20 cellular contexts compared by ENCODE assay signal in the genomic region with DNA sequence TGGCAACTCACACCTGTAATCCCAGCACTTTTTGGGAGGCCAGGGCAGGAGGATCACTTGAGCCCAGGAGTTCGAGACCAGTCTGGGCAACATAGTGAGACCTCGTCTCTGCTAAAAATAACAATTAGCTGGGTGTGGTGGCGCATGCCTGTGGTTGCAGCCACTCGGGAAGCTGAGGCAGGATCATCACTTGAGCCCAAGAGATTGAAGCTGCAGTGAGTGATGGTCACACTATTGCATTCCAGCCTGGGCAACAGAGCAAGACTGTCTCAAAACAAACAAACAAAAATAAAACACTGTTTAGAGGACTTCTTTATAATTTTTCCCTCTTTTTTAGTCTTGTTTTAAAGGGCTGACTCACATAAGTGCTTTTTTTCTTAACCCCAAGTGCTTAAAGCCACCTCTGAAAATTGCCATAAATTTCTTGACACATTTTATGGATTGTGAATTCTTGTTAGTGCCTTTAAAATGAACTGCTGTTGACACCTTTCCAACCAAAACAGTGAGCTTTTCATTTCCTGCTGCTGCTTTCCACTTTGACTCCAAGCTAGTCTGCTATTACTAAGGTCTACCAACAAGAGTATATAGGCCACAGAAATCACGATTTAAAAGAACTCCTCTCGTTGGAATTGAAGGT. TPM values are rescaled to one million over a fixed set of nuclear protein-coding genes. Genes with fewer than 3 reads are reported as not detected.
DNase-seq lines count a peak whose midpoint lies in the region; ATAC-seq, FAIRE-seq and TF ChIP-seq lines count a peak whose summit lies in the region.
"Had no signal": no experiment of that assay in that cellular context is flagged by ENCODE, and none has a peak within 500 bp of the region (broad histone marks: within the 10 kb centered on the region; RNA-seq: fewer than 3 reads in every experiment).

No MANE protein-coding gene starts in this region.

- no peaks in the 10 kb centered on the region for H4K20me1 ChIP-seq in GM23248 (ENCODE audit: insufficient read depth)
- H4K20me1 ChIP-seq in astrocyte (ENCODE audit: insufficient read depth, low read length): no peaks in the 10 kb centered on the region

- peak overlapping the region; percentile 62 for H3K27ac Mint-ChIP-seq in astrocyte (ENCODE audit: unreplicated experiment)
- H3K27ac Mint-ChIP-seq: activated CD8-positive, alpha-beta T cell treated with anti-CD3 and anti-CD28 coated beads for 36 hours; CD4-positive, alpha-beta T cell; endodermal cell; type B pancreatic cell had no signal

- ATAC-seq in foreskin keratinocyte: no peak
- ATAC-seq in mucosa of descending colon: no peak
- ATAC-seq: activated CD8-positive, alpha-beta T cell treated with anti-CD3 and anti-CD28 coated beads for 36 hours; body of pancreas; heart right ventricle; left lobe of liver had no signal

- H3K9me2 ChIP-seq in GM23248 (ENCODE audit: insufficient read depth): no peaks in the 10 kb centered on the region

- H3K79me2 ChIP-seq in GM23248 (ENCODE audit: insufficient read depth): no peaks in the 10 kb centered on the region
- H3K79me2 ChIP-seq in astrocyte (ENCODE audit: insufficient read depth, low read length): no peaks in the 10 kb centered on the region

- H3K27ac ChIP-seq in GM23248 (peak overlapping the region; percentile 43), astrocyte (ENCODE audit: low read depth, low read length) (no peak overlapping the region), foreskin keratinocyte (no peak overlapping the region)
- H3K27ac ChIP-seq: body of pancreas, heart right ventricle had no signal

- H3K36me3 Mint-ChIP-seq in astrocyte (ENCODE audit: low read depth, unreplicated experiment): peaks cover 10% of the 10 kb centered on the region

- peaks cover 72% of the 10 kb centered on the region for H3K36me3 ChIP-seq in GM23248 (ENCODE audit: low read depth)
- peaks cover 31% of the 10 kb centered on the region for H3K36me3 ChIP-seq in astrocyte (ENCODE audit: insufficient read depth, low read length)
- H3K36me3 ChIP-seq in mucosa of descending colon (ENCODE audit: low read depth): peaks cover 5% of the 10 kb centered on the region

- TF ChIP-seq CTCF in astrocyte (IDR thresholded peaks at IDR 0.05; ENCODE audit: insufficient read depth, low read depth, low read length) (no peak), fibroblast of villous mesenchyme (IDR thresholded peaks at IDR 0.05; ENCODE audit: insufficient read depth, low read depth, low read length) (no peak), foreskin keratinocyte (conservative IDR thresholded peaks at IDR 0.05) (no peak), mucosa of descending colon (IDR thresholded peaks at IDR 0.05) (no peak)

- no peak for FAIRE-seq in astrocyte (lab: Jason Lieb, UNC)
- no peak for FAIRE-seq in GM12891 (lab: Jason Lieb, UNC)
- FAIRE-seq: GM19239 had no signal

- in situ Hi-C loops in GM23248 (cut with MboI): no loop called here

- no peak overlapping the region for H3K4me3 Mint-ChIP-seq in astrocyte (ENCODE audit: unreplicated experiment)
- H3K4me3 Mint-ChIP-seq: activated CD8-positive, alpha-beta T cell treated with anti-CD3 and anti-CD28 coated beads for 36 hours; CD4-positive, alpha-beta T cell; endodermal cell; naive B cell; type B pancreatic cell had no signal

- H3K4me3 ChIP-seq in GM23248 (no peak overlapping the region), astrocyte (ENCODE audit: insufficient read depth, low read depth, low read length) (no peak overlapping the region), fibroblast of villous mesenchyme (ENCODE audit: low read depth, low read length) (no peak overlapping the region), skeletal muscle cell (ENCODE audit: low read depth, low read length) (no peak overlapping the region), mucosa of descending colon (no peak overlapping the region)
- H3K4me3 ChIP-seq: body of pancreas, heart right ventricle had no signal

- TF ChIP-seq POLR2A in GM12891 (IDR thresholded peaks at IDR 0.05; ENCODE audit: low read depth, low read length): no peak

- 70 to 75% methylated on average over 6 of the region's 6 CpGs for WGBS in GM23248 (ENCODE audit: low coverage in 1 of 2, low lambda C conversion rate in 2 of 2, missing lambda C conversion rate in 2 of 2), 2 experiments

- H3K9me3 Mint-ChIP-seq in astrocyte (ENCODE audit: unreplicated experiment): no peaks in the 10 kb centered on the region
- H3K9me3 Mint-ChIP-seq: activated CD8-positive, alpha-beta T cell treated with anti-CD3 and anti-CD28 coated beads for 36 hours; CD4-positive, alpha-beta T cell; endodermal cell; naive B cell; type B pancreatic cell had no signal

- peaks cover 6% of the 10 kb centered on the region for H3K4me1 Mint-ChIP-seq in astrocyte (ENCODE audit: low read depth, unreplicated experiment)
- H3K4me1 Mint-ChIP-seq: endodermal cell, naive B cell had no signal

- H3K4me2 ChIP-seq in GM23248 (ENCODE audit: unreplicated experiment) (no peak overlapping the region), astrocyte (ENCODE audit: low read length) (no peak overlapping the region)

- intact Hi-C loops in mucosa of descending colon (cut with DNase I, micrococcal nuclease): no loop called here

- peaks cover 11% of the 10 kb centered on the region for H3K4me1 ChIP-seq in GM23248 (ENCODE audit: insufficient read depth)
- H3K4me1 ChIP-seq in astrocyte (ENCODE audit: insufficient read depth, low read length): peaks cover 12% of the 10 kb centered on the region
- H3K4me1 ChIP-seq in foreskin keratinocyte: no peaks in the 10 kb centered on the region
- no peaks in the 10 kb centered on the region for H3K4me1 ChIP-seq in mucosa of descending colon (ENCODE audit: low read depth)
- H3K4me1 ChIP-seq: body of pancreas, heart right ventricle had no signal

- H3K9ac ChIP-seq in GM23248 (no peak overlapping the region), astrocyte (ENCODE audit: low read length) (no peak overlapping the region)

- H3F3A ChIP-seq in GM23248 (ENCODE audit: insufficient read depth): peaks cover 20% of the 10 kb centered on the region

- DNase-seq in GM23248 (peak; percentile 46), astrocyte (ENCODE audit: low read depth) (peak; percentile 77), fibroblast of villous mesenchyme (ENCODE audit: low read depth) (peak; percentile 84), skeletal muscle cell (ENCODE audit: low read depth) (peak; percentile 42), GM12891 (ENCODE audit: insufficient read length, low spot score) (no peak), foreskin keratinocyte (no peak), mucosa of descending colon (no peak), SW480 (ENCODE audit: low spot score) (no peak)
- DNase-seq: activated CD8-positive, alpha-beta T cell treated with anti-CD3 and anti-CD28 coated beads for 36 hours; activated effector memory CD4-positive, alpha-beta T cell treated with Interleukin-2 at 50 U/mL for 16 hours; body of pancreas; CD4-positive, alpha-beta T cell; endodermal cell; heart right ventricle; naive B cell; retina; stimulated activated CD4-positive, alpha-beta T cell treated with anti-CD3 and anti-CD28 coated beads, Interleukin-2, amount 100 ng/mL, for 48 hours had no signal

- no peaks in the 10 kb centered on the region for H3K27me3 Mint-ChIP-seq in astrocyte (ENCODE audit: low read depth, unreplicated experiment)
- H3K27me3 Mint-ChIP-seq: activated CD8-positive, alpha-beta T cell treated with anti-CD3 and anti-CD28 coated beads for 36 hours; CD4-positive, alpha-beta T cell; naive B cell; type B pancreatic cell had no signal

- H2AFZ ChIP-seq in GM23248: no peak overlapping the region
- H2AFZ ChIP-seq in astrocyte (ENCODE audit: low read depth, low read length): no peak overlapping the region

- H3K9me3 ChIP-seq in GM23248 (ENCODE audit: low read depth) (no peaks in the 10 kb centered on the region), astrocyte (ENCODE audit: insufficient read depth, low read depth, low read length) (no peaks in the 10 kb centered on the region), mucosa of descending colon (no peaks in the 10 kb centered on the region)
- H3K9me3 ChIP-seq: body of pancreas, heart right ventricle had no signal

- H3K27me3 ChIP-seq in GM23248 (replicated peaks; ENCODE audit: insufficient read depth): no peaks in the 10 kb centered on the region
- H3K27me3 ChIP-seq in astrocyte (ENCODE audit: insufficient read depth, low read length): no peaks in the 10 kb centered on the region
- no peaks in the 10 kb centered on the region for H3K27me3 ChIP-seq in foreskin keratinocyte
- H3K27me3 ChIP-seq: body of pancreas, heart right ventricle had no signal

TF ChIP-seq in GM12891, 5 proteins besides CTCF, POLR2A, EP300 and RAD21:
- no peak for TF ChIP-seq POLR2AphosphoS5 (IDR thresholded peaks at IDR 0.05; ENCODE audit: low read depth, low read length)
- TF ChIP-seq SPI1 (IDR thresholded peaks at IDR 0.05; ENCODE audit: low read depth, low read length): no peak
- TF ChIP-seq TAF1 (IDR thresholded peaks at IDR 0.05; ENCODE audit: low read depth, low read length): no peak
- no peak for TF ChIP-seq PAX5 (IDR thresholded peaks at IDR 0.05; ENCODE audit: insufficient read depth, low read length, severe bottlenecking)
- TF ChIP-seq POU2F2 (IDR thresholded peaks at IDR 0.05; ENCODE audit: low read depth, low read length): no peak

RNA-seq across cellular contexts. Expression of gene CYP20A1, which starts 41.7 kb away (rescaled TPM):
- 51.1 and 51.2 TPM in 2 replicates for total RNA-seq in GM23248 (2014; rRNA removed; shearing (Covaris generic))
- polyA plus RNA-seq in GM23248 (2016; fragmentation: Nextera tagmentation; extraction: Ambion mirVana): 54.7 and 55.0 TPM in 2 replicates
- total RNA-seq in astrocyte: 14.4 and 17.3 TPM in 2 replicates
- total RNA-seq in fibroblast of villous mesenchyme: 30.0 and 40.2 TPM in 2 replicates
- 3.1 TPM for polyA plus RNA-seq in GM12891 (2012; ENCODE audit: low read depth, missing spikeins)
- 12.4 and 12.6 TPM in 2 replicates for total RNA-seq in foreskin keratinocyte
- 5.5 and 6.2 TPM in 2 replicates for polyA plus RNA-seq in foreskin keratinocyte
- 10 to 100 TPM; 24.6 to 33.1 (median 25.8) TPM for total RNA-seq in mucosa of descending colon

RNA-seq across cellular contexts. Expression of gene ABI2, which starts 47.6 kb away (rescaled TPM):
- total RNA-seq in GM23248 (2014; rRNA removed; shearing (Covaris generic)): 28.0 and 30.1 TPM in 2 replicates
- polyA plus RNA-seq in GM23248 (2016; fragmentation: Nextera tagmentation; extraction: Ambion mirVana) (82.8 and 88.3 TPM in 2 replicates), foreskin keratinocyte (14.9 and 15.0 TPM in 2 replicates)
- total RNA-seq in astrocyte (56.0 and 58.6 TPM in 2 replicates), fibroblast of villous mesenchyme (33.5 and 58.3 TPM in 2 replicates), foreskin keratinocyte (22.7 and 23.2 TPM in 2 replicates), mucosa of descending colon (10 to 100 TPM; 10.5 to 64.5 (median 17.1) TPM)
- 28.5 TPM for polyA plus RNA-seq in GM12891 (2012; ENCODE audit: low read depth, missing spikeins)

Comparison
In these comparisons a context has a peak if more than half of its experiments do, and no peak if none do; other contexts are left out.
1. DNase-seq: peak in GM23248 (single experiment), astrocyte (single experiment), fibroblast of villous mesenchyme (single experiment) and skeletal muscle cell (single experiment); none in GM12891 (single experiment), foreskin keratinocyte (0 of 2), mucosa of descending colon (0 of 3) and SW480 (single experiment).